Comparison of ENCODE assay signal across 9 cellular contexts in genomic region chr7:73423519-73424485, GRCh38. TPM values are rescaled to one million over a fixed set of nuclear protein-coding genes. Genes with fewer than 3 reads are reported as not detected.
DNase-seq lines count a peak whose midpoint lies in the region; ATAC-seq and TF ChIP-seq lines count a peak whose summit lies in the region.
"Had no signal": no experiment of that assay in that cellular context is flagged by ENCODE, and none has a peak within 500 bp of the region (broad histone marks: within the 10 kb centered on the region; RNA-seq: fewer than 3 reads in every experiment).

No MANE protein-coding gene starts in this region.

- TF ChIP-seq POLR2A in thyroid gland (IDR thresholded peaks at IDR 0.05) = no peak

- H3K4me3 ChIP-seq in coronary artery = peak overlapping the region; percentile 64
- H3K4me3 ChIP-seq in thyroid gland (replicated peaks in 1 of 3) = no peak overlapping the region
- no peak overlapping the region for H3K4me3 ChIP-seq in colonic mucosa

- WGBS in thyroid gland, 2 donors = 9 to 19% methylated on average over 31 to 34 of the region's 52 CpGs

- H3K9ac ChIP-seq in colonic mucosa (ENCODE audit: low read depth in 2 of 2, low read length in 2 of 2) = no peak overlapping the region

- DNase-seq in coronary artery (ENCODE audit: low spot score) = no peak
- peak; percentile 67 for DNase-seq in medulla oblongata (ENCODE audit: extremely low spot score)
- peak; percentile 33 to 48 for DNase-seq in thyroid gland
- DNase-seq in kidney glomerular epithelial cell (lab: John Stamatoyannopoulos, UW) = no peak
- DNase-seq in colonic mucosa = no peak
- DNase-seq in activated CD4-positive, alpha-beta T cell treated with anti-CD3 and anti-CD28 coated beads for 48 hours = no peak
- DNase-seq: PC-3 had no signal

- H3K9me3 ChIP-seq in thyroid gland (no peaks in the 10 kb centered on the region), colonic mucosa (no peaks in the 10 kb centered on the region)

- H3K36me3 ChIP-seq in thyroid gland (no peaks in the 10 kb centered on the region), colonic mucosa (no peaks in the 10 kb centered on the region)

- TF ChIP-seq CTCF in coronary artery (IDR thresholded peaks at IDR 0.05) (no peak), thyroid gland (IDR thresholded peaks at IDR 0.05) (no peak), colonic mucosa (IDR thresholded peaks at IDR 0.05) (no peak)

- ATAC-seq in HG02588 (IDR thresholded peaks at IDR 0.05; ENCODE audit: unreplicated experiment) = peak; percentile 49
- ATAC-seq: activated T-helper 17 cell treated with anti-CD3 and anti-CD28 coated beads, Interleukin-2, amount 50 U/mL, for 72 hours; PC-3 had no signal

- H3K4me1 ChIP-seq in thyroid gland (peaks cover 5 to 11% of the 10 kb centered on the region in 2 donors), colonic mucosa (no peaks in the 10 kb centered on the region)

- intact Hi-C loops in thyroid gland (cut with DNase I) (no loop called here), colonic mucosa (cut with DNase I) (no loop called here)

- H3K27me3 ChIP-seq in thyroid gland (no peaks in the 10 kb centered on the region), colonic mucosa (no peaks in the 10 kb centered on the region)

- H3K27ac ChIP-seq in coronary artery = no peak overlapping the region
- H3K27ac ChIP-seq in thyroid gland = peak overlapping the region in 1 of 3 donors; percentile 29
- H3K27ac ChIP-seq in colonic mucosa = no peak overlapping the region

RNA-seq across cellular contexts. Expression of gene FZD9, which starts 9.8 kb away (rescaled TPM):
- total RNA-seq in thyroid gland (1 to 10 TPM; 1.2 to 4.6 (median 1.9) TPM), colonic mucosa (under 1 TPM; 0.35 to 0.37 TPM)
- total RNA-seq: activated T-helper 17 cell treated with anti-CD3 and anti-CD28 coated beads, Interleukin-2, amount 50 U/mL, for 72 hours had no signal

Comparison
In these comparisons a context has a peak if more than half of its experiments do, and no peak if none do; other contexts are left out.
1. DNase-seq: peak in medulla oblongata (single experiment) and thyroid gland (2 of 2); none in coronary artery (single experiment), kidney glomerular epithelial cell (single experiment), colonic mucosa (single experiment) and activated CD4-positive, alpha-beta T cell treated with anti-CD3 and anti-CD28 coated beads for 48 hours (single experiment).